In the genomic region with DNA sequence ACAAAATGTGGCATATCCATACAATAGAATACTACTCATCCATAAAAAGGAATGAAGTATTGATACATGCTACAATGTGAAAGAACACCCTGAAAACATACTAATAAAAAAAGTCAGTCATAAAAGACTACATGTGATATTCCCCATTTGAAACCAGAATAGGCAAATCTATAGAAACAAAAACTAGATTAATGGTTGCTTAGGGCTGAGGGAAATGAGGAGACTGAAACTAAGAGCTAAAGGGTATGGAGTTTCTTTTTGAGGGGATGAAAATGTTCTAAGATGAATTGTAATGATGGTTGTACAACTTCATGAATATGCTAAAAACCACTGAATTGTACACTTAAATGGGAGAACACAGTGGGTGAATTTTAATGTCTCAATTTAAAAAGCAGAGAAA, we compare ENCODE assay signal across 20 cellular contexts. TPM values are rescaled to one million over a fixed set of nuclear protein-coding genes. Genes with fewer than 3 reads are reported as not detected.
A peak's percentile ranks its signal among the peaks of the same experiment; 100 is the strongest.
DNase-seq lines count a peak whose midpoint lies in the region; ATAC-seq, FAIRE-seq and TF ChIP-seq lines count a peak whose summit lies in the region.
"Had no signal": no experiment of that assay in that cellular context is flagged by ENCODE, and none has a peak within 500 bp of the region (broad histone marks: within the 10 kb centered on the region; RNA-seq: fewer than 3 reads in every experiment).

No MANE protein-coding gene starts in this region.

- H3K27me3 ChIP-seq in GM12878 (replicated peaks in 1 of 2; ENCODE audit: control insufficient read depth in 2 of 2, insufficient read depth in 2 of 2, low read length in 1 of 2) (no peaks in the 10 kb centered on the region), brain microvascular endothelial cell (replicated peaks) (no peaks in the 10 kb centered on the region), ascending aorta (no peaks in the 10 kb centered on the region)

- no peak overlapping the region for H2AFZ ChIP-seq in GM12878 (ENCODE audit: control insufficient read depth, low read depth, low read length)

- no peak for TF ChIP-seq POLR2A in GM12878 (IDR thresholded peaks at IDR 0.05; ENCODE audit: low read depth, low read length)

- no peaks in the 10 kb centered on the region for H3K36me3 ChIP-seq in GM12878 (ENCODE audit: control insufficient read depth in 2 of 2, insufficient read depth in 2 of 2, low read length in 1 of 2)
- H3K36me3 ChIP-seq in brain microvascular endothelial cell (replicated peaks), result no peaks in the 10 kb centered on the region
- peaks cover 0 to 5% of the 10 kb centered on the region in 2 donors for H3K36me3 ChIP-seq in ascending aorta

- in situ Hi-C loops in GM12878 (cut with MboI) (no loop called here), brain microvascular endothelial cell (cut with HindIII; ENCODE audit: low pct_ligation_motif_present, low sequenced_read_pairs) (no loop called here)

- SMC1A ChIA-PET in GM12878 (lab: Charles Lee; ENCODE audit: uncharacterized antibody, unreplicated experiment), result interaction anchor here (1.2 kb wide), 1 partner anchor 24 kb away, joined by 3 read pairs; no protein-coding TSS in a partner anchor

- TF ChIP-seq EP300 in GM12878 (IDR thresholded peaks at IDR 0.05; ENCODE audit: borderline replicate concordance in 1 of 2, control insufficient read depth in 1 of 2, low read depth in 2 of 2, low read length in 2 of 2), result no peak

- POLR2A ChIA-PET in GM12878 (lab: Charles Lee), result no interaction called here

- H4K20me1 ChIP-seq in GM12878 (ENCODE audit: control insufficient read depth, insufficient read depth), result no peaks in the 10 kb centered on the region

- FAIRE-seq in D721Med (lab: Jason Lieb, UNC), result peak; percentile 35
- peak; percentile 45 for FAIRE-seq in GM18507 (lab: Jason Lieb, UNC)
- FAIRE-seq in GM12878 (lab: Jason Lieb, UNC), result no peak
- FAIRE-seq: A549, GM12892, HTR-8/SVneo had no signal

- no peak overlapping the region for H3K27ac ChIP-seq in GM12878 (ENCODE audit: control insufficient read depth, insufficient read depth)
- no peak overlapping the region for H3K27ac ChIP-seq in brain microvascular endothelial cell
- H3K27ac ChIP-seq in ascending aorta, result no peak overlapping the region
- H3K27ac ChIP-seq: A549 had no signal

- H3K79me2 ChIP-seq in GM12878 (ENCODE audit: control insufficient read depth, insufficient read depth, low read length), result no peaks in the 10 kb centered on the region; the same call in 1 of the 2 replicates

- no peak overlapping the region for H3K9ac ChIP-seq in GM12878 (ENCODE audit: control insufficient read depth, insufficient read depth, low read length)

- CTCF ChIA-PET in GM12878 (lab: Yijun Ruan, JAX), result interaction anchor here (0.5 to 2.3 kb wide), 4 partner anchors 13 to 610 kb away, joined by 3 to 7 read pairs (median 4); no protein-coding TSS in a partner anchor

- TF ChIP-seq RAD21 in GM12878 (IDR thresholded peaks at IDR 0.05; ENCODE audit: insufficient read depth, low read depth, low read length), result no peak

- RAD21 ChIA-PET in GM12878 (lab: Charles Lee; ENCODE audit: unreplicated experiment), result interaction anchor here (0.8 kb wide), 1 partner anchor 198 kb away, joined by 3 read pairs; no protein-coding TSS in a partner anchor

- H3K4me3 ChIP-seq in GM12878 (peak overlapping the region; percentile 0; the same call in 1 of the 2 replicates), brain microvascular endothelial cell (ENCODE audit: low read depth, low read length) (no peak overlapping the region), ascending aorta (no peak overlapping the region)
- H3K4me3 ChIP-seq: A549 had no signal

- intact Hi-C loops in GM12878 (cut with micrococcal nuclease; ENCODE audit: unreplicated experiment) (no loop called here), ascending aorta (cut with DNase I) (no loop called here)

- H3K4me1 ChIP-seq in GM12878 (ENCODE audit: control insufficient read depth, insufficient read depth, low read length) (no peaks in the 10 kb centered on the region), ascending aorta (no peaks in the 10 kb centered on the region)
- H3K4me1 ChIP-seq: A549 had no signal

- no peak overlapping the region for H3K4me2 ChIP-seq in GM12878 (ENCODE audit: control insufficient read depth, insufficient read depth)
- H3K4me2 ChIP-seq: A549 had no signal

- no TSS peak for BruUV-seq in GM12878 (replicated peaks; lab: Mats Ljungman, UMichigan)

- DNase-seq in D721Med (ENCODE audit: insufficient read length, low spot score), result no peak
- no peak for DNase-seq in GM18507 (ENCODE audit: extremely low spot score, insufficient read length, low read depth)
- peak; percentile 13 for DNase-seq in NAMALWA (ENCODE audit: low spot score)
- DNase-seq in GM12878 (ENCODE audit: low read depth, low spot score), result no peak
- DNase-seq in brain microvascular endothelial cell, result no peak
- no peak for DNase-seq in NCI-H146 treated with DMSO at 0.1 percent for 48 hours (lab: John Stamatoyannopoulos, UW; ENCODE audit: unreplicated experiment)
- no peak for DNase-seq in GM19240 (ENCODE audit: insufficient read length, low spot score)
- DNase-seq in ascending aorta (ENCODE audit: low spot score in 2 of 2), result no peak
- DNase-seq: DMS79, IMR-90, MV-4-11, NCI-H1417, NCI-H187, NCI-H446, NCI-H526, PC-3, SHP77 had no signal

- H3K9me3 ChIP-seq in GM12878 (replicated peaks; ENCODE audit: control insufficient read depth, insufficient read depth, low read length), result no peaks in the 10 kb centered on the region; the same call in 1 of the 3 replicates
- peaks cover 6 to 14% of the 10 kb centered on the region in 2 donors for H3K9me3 ChIP-seq in ascending aorta

- no peak for TF ChIP-seq CTCF in D721Med (IDR thresholded peaks at IDR 0.05; ENCODE audit: insufficient read depth, missing control alignments)
- no peak for TF ChIP-seq CTCF in GM12878 (IDR thresholded peaks at IDR 0.05 in 2 of 3, conservative IDR thresholded peaks at IDR 0.05 in 1 of 3; ENCODE audit: control insufficient read depth in 2 of 3, extremely low read depth in 1 of 3, insufficient read depth in 1 of 3, low read depth in 3 of 3, low read length in 3 of 3)
- TF ChIP-seq CTCF in brain microvascular endothelial cell (IDR thresholded peaks at IDR 0.05; ENCODE audit: low read depth, low read length, missing control alignments), result no peak
- TF ChIP-seq CTCF in ascending aorta (IDR thresholded peaks at IDR 0.05), result no peak

- peak; percentile 59 for ATAC-seq in GM12878
- ATAC-seq: A549, PC-3 had no signal

TF ChIP-seq in GM12878, 131 proteins besides CTCF, POLR2A, EP300 and RAD21:
- TF ChIP-seq BCL11A (IDR thresholded peaks at IDR 0.05; ENCODE audit: low read depth, low read length) (no peak), ASH2L (IDR thresholded peaks at IDR 0.05; ENCODE audit: borderline replicate concordance, low read depth) (no peak), CHD2 (IDR thresholded peaks at IDR 0.05; ENCODE audit: borderline replicate concordance, low read depth, low read length) (no peak), ZNF274 (IDR thresholded peaks at IDR 0.05; ENCODE audit: insufficient read depth, insufficient read length) (no peak), WRNIP1 (IDR thresholded peaks at IDR 0.05; ENCODE audit: borderline replicate concordance, low read depth, low read length) (no peak), NR2C2 (IDR thresholded peaks at IDR 0.05; ENCODE audit: borderline replicate concordance, control insufficient read depth, insufficient read length, low read depth) (no peak), TAF1 (IDR thresholded peaks at IDR 0.05; ENCODE audit: borderline replicate concordance, low read depth, low read length) (no peak), POLR2AphosphoS2 (IDR thresholded peaks at IDR 0.05; ENCODE audit: low read depth, low read length) (no peak), PKNOX1 (IDR thresholded peaks at IDR 0.05) (no peak)
TF ChIP-seq in GM12878: peak in this region for 0.

RNA-seq across cellular contexts. Expression of gene ACBD6, which starts 50.9 kb away (rescaled TPM):
- 149 and 161 TPM in 2 replicates for total RNA-seq in GM12878 (2013; cell fraction: nucleolus; rRNA removed)
- total RNA-seq in GM12878 (2014; rRNA removed), result 56.2 and 61.5 TPM in 2 replicates
- total RNA-seq in GM12878 (2014; rRNA removed; fragmentation: Illumina TruSeq; extraction: Trizol), result 64.1 and 67.3 TPM in 2 replicates
- 46.6 and 49.6 TPM in 2 replicates for total RNA-seq in GM12878 (2021)
- 85.7 TPM for polyA plus RNA-seq in GM12878 (2011; ENCODE audit: low read depth)
- 56.3 and 58.7 TPM in 2 replicates for polyA plus RNA-seq in GM12878 (2011; rRNA removed)
- polyA plus RNA-seq in GM12878 (2011; cell fraction: cytosol; rRNA removed), result 55.9 and 56.8 TPM in 2 replicates
- polyA plus RNA-seq in GM12878 (2011; cell fraction: nucleus; rRNA removed), result 122 and 132 TPM in 2 replicates
- 53.4 and 53.6 TPM in 2 replicates for polyA plus RNA-seq in GM12878 (2012)
- 45.0 and 50.0 TPM in 2 replicates for polyA plus RNA-seq in GM12878 (2014; fragmentation: Illumina TruSeq; extraction: Trizol)
- polyA plus RNA-seq in GM12878 (2014; fragmentation: Nextera tagmentation; extraction: Ambion mirVana), result 10 to 100 TPM; 15.0 to 38.7 TPM
- polyA plus RNA-seq in GM12878 (2014; rRNA removed), result 53.8 and 57.9 TPM in 2 replicates
- 10 to 100 TPM; 63.9 to 65.7 TPM for polyA plus RNA-seq in GM12878 (2016; fragmentation: Nextera tagmentation; extraction: Ambion mirVana)
- 74.4 and 78.7 TPM in 2 replicates for polyA minus RNA-seq in GM12878 (2011; rRNA and poly(A)+ RNA removed)
- 14.6 and 16.7 TPM in 2 replicates for polyA minus RNA-seq in GM12878 (2011; cell fraction: cytosol; rRNA and poly(A)+ RNA removed)
- 43.3 and 76.9 TPM in 2 replicates for polyA minus RNA-seq in GM12878 (2011; cell fraction: nucleus; rRNA and poly(A)+ RNA removed)
- total RNA-seq in ascending aorta, result 67.7 TPM
